Comparison of ENCODE assay signal across 19 cellular contexts in the genomic region with DNA sequence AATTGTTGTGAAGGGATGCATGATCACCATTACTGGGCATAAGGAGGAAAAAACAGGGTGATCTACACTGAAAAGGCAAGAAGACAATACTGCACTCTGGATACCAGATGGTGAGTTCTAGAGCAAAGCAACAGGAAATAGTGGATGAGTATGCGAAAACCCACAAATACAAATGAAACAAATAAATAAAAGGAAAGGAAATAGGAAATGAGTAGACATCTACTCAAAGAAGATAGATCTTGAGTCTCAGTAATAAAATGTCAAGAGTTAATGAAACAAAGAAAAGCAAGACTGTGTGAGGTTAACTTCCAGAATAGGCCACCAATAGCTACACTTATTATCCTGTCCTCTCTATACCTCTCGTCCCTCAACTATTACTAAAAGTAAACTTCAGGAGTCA. TPM values are rescaled to one million over a fixed set of nuclear protein-coding genes. Genes with fewer than 3 reads are reported as not detected.
DNase-seq lines count a peak whose midpoint lies in the region; ATAC-seq and TF ChIP-seq lines count a peak whose summit lies in the region.
"Had no signal": no experiment of that assay in that cellular context is flagged by ENCODE, and none has a peak within 500 bp of the region (broad histone marks: within the 10 kb centered on the region; RNA-seq: fewer than 3 reads in every experiment).

No MANE protein-coding gene starts in this region.

- H3K27me3 Mint-ChIP-seq in activated CD4-positive, alpha-beta T cell treated with anti-CD3 and anti-CD28 coated beads, Interleukin-2, amount 10 ng/mL, durations not matched to agents 7 days and 5 days: no peaks in the 10 kb centered on the region
- H3K27me3 Mint-ChIP-seq in T-helper 17 cell: no peaks in the 10 kb centered on the region

- H3K27ac Mint-ChIP-seq in activated CD4-positive, alpha-beta T cell treated with anti-CD3 and anti-CD28 coated beads, Interleukin-2, amount 10 ng/mL, durations not matched to agents 7 days and 5 days: peak overlapping the region; percentile 26
- H3K27ac Mint-ChIP-seq in T-helper 17 cell: no peak overlapping the region

- peaks cover 80% of the 10 kb centered on the region for H3K36me3 Mint-ChIP-seq in activated CD4-positive, alpha-beta T cell treated with anti-CD3 and anti-CD28 coated beads, Interleukin-2, amount 10 ng/mL, durations not matched to agents 7 days and 5 days (ENCODE audit: low read depth)
- peaks cover 20% of the 10 kb centered on the region for H3K36me3 Mint-ChIP-seq in T-helper 17 cell (ENCODE audit: low read depth)

- no peak for TF ChIP-seq CTCF in fibroblast of mammary gland (conservative IDR thresholded peaks at IDR 0.05; ENCODE audit: control insufficient read depth, insufficient read depth, low read depth, low read length)

- peaks cover 4% of the 10 kb centered on the region for H3K9me3 ChIP-seq in T-helper 17 cell (ENCODE audit: control insufficient read depth, low read length, poor library complexity, severe bottlenecking)
- H3K9me3 ChIP-seq: prostate gland, vagina had no signal

- H3K4me3 ChIP-seq in fibroblast of mammary gland (ENCODE audit: control insufficient read depth, low read depth, low read length): no peak overlapping the region
- H3K4me3 ChIP-seq: cardiac muscle cell, dorsolateral prefrontal cortex, prostate gland, smooth muscle cell, vagina had no signal

- H3K4me1 Mint-ChIP-seq in activated CD4-positive, alpha-beta T cell treated with anti-CD3 and anti-CD28 coated beads, Interleukin-2, amount 10 ng/mL, durations not matched to agents 7 days and 5 days: peaks cover 11% of the 10 kb centered on the region
- H3K4me1 Mint-ChIP-seq in T-helper 17 cell: peaks cover 12% of the 10 kb centered on the region
- H3K4me1 Mint-ChIP-seq: neural crest cell had no signal

- ATAC-seq in T-helper 17 cell: peak; percentile 28
- ATAC-seq: esophagus mucosa had no signal

- in situ Hi-C loops in ACHN (cut with HindIII; ENCODE audit: low pct_ligation_motif_present, low pct_unique_long_range_greater_than_20kb, low sequenced_read_pairs): no loop called here

- POLR2A ChIA-PET in activated CD4-positive, alpha-beta T cell treated with anti-CD3 and anti-CD28 coated beads, Interleukin-2, amount 10 ng/mL, durations not matched to agents 7 days and 5 days (lab: Charles Lee): no interaction called here

- no peak overlapping the region for H3K4me3 Mint-ChIP-seq in activated CD4-positive, alpha-beta T cell treated with anti-CD3 and anti-CD28 coated beads, Interleukin-2, amount 10 ng/mL, durations not matched to agents 7 days and 5 days
- no peak overlapping the region for H3K4me3 Mint-ChIP-seq in T-helper 17 cell
- H3K4me3 Mint-ChIP-seq: neural crest cell had no signal

- H3K9me3 Mint-ChIP-seq in activated CD4-positive, alpha-beta T cell treated with anti-CD3 and anti-CD28 coated beads, Interleukin-2, amount 10 ng/mL, durations not matched to agents 7 days and 5 days: peaks cover 29% of the 10 kb centered on the region

- CTCF ChIA-PET in activated CD4-positive, alpha-beta T cell treated with anti-CD3 and anti-CD28 coated beads, Interleukin-2, amount 10 ng/mL, durations not matched to agents 7 days and 5 days (lab: Charles Lee): no interaction called here

- no peak for DNase-seq in activated CD4-positive, alpha-beta T cell treated with anti-CD3 and anti-CD28 coated beads, Interleukin-2, amount 10 ng/mL, durations not matched to agents 7 days and 5 days
- no peak for DNase-seq in activated CD4-positive, alpha-beta T cell treated with anti-CD3 and anti-CD28 coated beads for 4 hours
- peak; percentile 0 for DNase-seq in GM04503 (ENCODE audit: low read depth)
- DNase-seq in T-helper 17 cell: no peak
- peak; percentile 60 for DNase-seq in fibroblast of mammary gland (ENCODE audit: low read depth)
- no peak for DNase-seq in NCI-H2196 treated with DMSO at 0.1 percent for 48 hours (lab: John Stamatoyannopoulos, UW; ENCODE audit: unreplicated experiment)
- DNase-seq in COLO668 (lab: John Stamatoyannopoulos, UW; ENCODE audit: unreplicated experiment): no peak
- DNase-seq in ACHN: no peak
- DNase-seq: activated CD4-positive, alpha-beta T cell treated with anti-CD3 and anti-CD28 coated beads, Interleukin-2, amount 50 U/mL, for 4 hours; amniotic stem cell; dorsolateral prefrontal cortex; NCI-H1417 treated with DMSO at 0.1 percent for 48 hours; Right ventricle myocardium superior had no signal

RNA-seq across cellular contexts. Expression of a gene that starts 11.7 kb away (rescaled TPM):
- 10 to 100 TPM; 20.6 to 20.7 TPM for total RNA-seq in activated CD4-positive, alpha-beta T cell treated with anti-CD3 and anti-CD28 coated beads, Interleukin-2, amount 10 ng/mL, durations not matched to agents 7 days and 5 days
- 10 to 100 TPM; 13.2 to 15.6 TPM for total RNA-seq in T-helper 17 cell

Comparison
In these comparisons a context has a peak if more than half of its experiments do, and no peak if none do; other contexts are left out.
1. DNase-seq: peak in GM04503 (single experiment) and fibroblast of mammary gland (single experiment); none in activated CD4-positive, alpha-beta T cell treated with anti-CD3 and anti-CD28 coated beads, Interleukin-2, amount 10 ng/mL, durations not matched to agents 7 days and 5 days (single experiment), activated CD4-positive, alpha-beta T cell treated with anti-CD3 and anti-CD28 coated beads for 4 hours (0 of 2), T-helper 17 cell (0 of 3), NCI-H2196 treated with DMSO at 0.1 percent for 48 hours (single experiment), COLO668 (single experiment) and ACHN (single experiment).